35 cellular contexts compared by ENCODE assay signal in the genomic region with DNA sequence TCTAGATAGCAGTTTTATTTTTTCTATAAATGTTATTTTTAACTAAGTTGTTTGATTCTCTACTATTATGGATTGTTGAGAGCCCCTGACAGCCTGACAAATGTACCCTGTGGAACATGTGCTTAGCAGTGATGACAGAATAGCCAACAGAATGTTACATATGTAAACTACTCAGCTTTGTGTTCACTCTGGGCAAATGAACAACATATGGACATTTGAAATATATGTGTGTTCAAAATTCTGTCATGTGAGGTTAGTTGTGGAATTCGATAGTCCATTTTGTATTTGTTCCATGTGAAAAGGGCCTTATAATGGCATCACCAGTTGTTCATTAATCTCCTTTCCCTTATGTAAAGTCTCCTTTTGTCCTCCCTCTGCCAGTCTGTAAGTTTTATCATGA.
"Had no signal": no experiment of that assay in that cellular context is flagged by ENCODE, and none has a peak within 500 bp of the region (broad histone marks: within the 10 kb centered on the region; RNA-seq: fewer than 3 reads in every experiment).

No MANE protein-coding gene starts in this region.

- H3K4me3 ChIP-seq: adrenal gland, body of pancreas, breast epithelium, cardiac muscle cell, colonic mucosa, esophagus squamous epithelium, gastrocnemius medialis, heart left ventricle had no signal

- DNase-seq: activated CD4-positive, alpha-beta memory T cell treated with anti-CD3 and anti-CD28 coated beads for 36 hours; activated CD4-positive, alpha-beta T cell treated with anti-CD3 and anti-CD28 coated beads for 36 hours; activated CD4-positive, alpha-beta T cell treated with anti-CD3 and anti-CD28 coated beads, Interleukin-2, amount 10 ng/mL, durations not matched to agents 24 days and 14 days; activated CD4-positive, CD25-positive, alpha-beta regulatory T cell; activated CD4-positive, CD25-positive, alpha-beta regulatory T cell treated with anti-CD3 and anti-CD28 coated beads, Interleukin-2, amount 50 U/mL, for 72 hours; activated CD8-positive, alpha-beta memory T cell treated with anti-CD3 and anti-CD28 coated beads, Interleukin-2, amount 10 ng/mL, durations not matched to agents 7 days and 5 days; activated CD8-positive, alpha-beta memory T cell treated with anti-CD3 and anti-CD28 coated beads, Interleukin-2, amount 50 U/mL, for 4 hours; activated CD8-positive, alpha-beta T cell treated with anti-CD3 and anti-CD28 coated beads, Interleukin-2, amount 10 ng/mL, durations not matched to agents 7 days and 5 days; activated effector memory CD4-positive, alpha-beta T cell treated with anti-CD3 and anti-CD28 coated beads, Interleukin-2, amount 50 U/mL, for 16 hours; activated naive CD4-positive, alpha-beta T cell treated with anti-CD3 and anti-CD28 coated beads for 36 hours; activated naive CD8-positive, alpha-beta T cell treated with anti-CD3 and anti-CD28 coated beads for 36 hours; activated naive CD8-positive, alpha-beta T cell treated with anti-CD3 and anti-CD28 coated beads, Interleukin-2, amount 50 U/mL, for 24 hours; activated T-cell treated with anti-CD3 and anti-CD28 coated beads, Interleukin-2, amount 50 U/mL, for 1 hour; activated T-cell treated with anti-CD3 and anti-CD28 coated beads, Interleukin-2, amount 50 U/mL, for 48 hours; adrenal gland; amygdala; aorta; body of pancreas; central memory CD4-positive, alpha-beta T cell; cerebellar nuclear complex; colonic mucosa; effector CD8-positive, alpha-beta T cell; esophagus squamous epithelium; foreskin keratinocyte; gastrocnemius medialis; glutamatergic neuron; heart left ventricle; T-helper 1 cell; T-helper 17 cell; T1000 had no signal

- FAIRE-seq: endometrium, endothelial cell of umbilical vein had no signal

- H3K4me1 ChIP-seq: adrenal gland, body of pancreas, breast epithelium, colonic mucosa, esophagus squamous epithelium, foreskin keratinocyte, gastrocnemius medialis, heart left ventricle had no signal

- H3K27me3 ChIP-seq: adrenal gland, body of pancreas, breast epithelium, colonic mucosa, esophagus squamous epithelium, foreskin keratinocyte, gastrocnemius medialis, heart left ventricle had no signal

- ATAC-seq: activated CD4-positive, alpha-beta T cell treated with anti-CD3 and anti-CD28 coated beads for 36 hours; activated CD8-positive, alpha-beta memory T cell treated with anti-CD3 and anti-CD28 coated beads, Interleukin-2, amount 10 ng/mL, durations not matched to agents 7 days and 5 days; activated CD8-positive, alpha-beta T cell treated with anti-CD3 and anti-CD28 coated beads, Interleukin-2, amount 10 ng/mL, durations not matched to agents 7 days and 5 days; activated naive CD8-positive, alpha-beta T cell treated with anti-CD3 and anti-CD28 coated beads, Interleukin-2, amount 50 U/mL, for 24 hours; body of pancreas; foreskin keratinocyte; gastrocnemius medialis; heart left ventricle; T-helper 17 cell had no signal

- H3K36me3 ChIP-seq: adrenal gland, cardiac muscle cell, colonic mucosa, esophagus squamous epithelium, gastrocnemius medialis, heart left ventricle had no signal

- H3K27ac ChIP-seq: adrenal gland, body of pancreas, breast epithelium, cardiac muscle cell, colonic mucosa, epithelial cell of prostate, esophagus squamous epithelium, foreskin keratinocyte, gastrocnemius medialis, heart left ventricle had no signal

- H3K9me3 ChIP-seq: adrenal gland, body of pancreas, breast epithelium, colonic mucosa, esophagus squamous epithelium, gastrocnemius medialis, heart left ventricle had no signal
